In genomic region chr1:145957443-145958319, GRCh38 we compare ENCODE assay signal across 1 cellular context.
TF ChIP-seq lines count a peak whose summit lies in the region.

Gene LIX1L, minus strand, starts transcription at chr1:145958017. Its CDS starts 90 bp downstream, at chr1:145957927.

TF ChIP-seq in HepG2, 621 proteins besides CTCF, POLR2A, EP300 and RAD21 (continued from another document and continues in another):
- TF ChIP-seq ZBTB44 (CRISPR knock-in tag; IDR thresholded peaks at IDR 0.05) (no peak), BHLHE40 (IDR thresholded peaks at IDR 0.05; ENCODE audit: low read length) (no peak), TRAFD1 (CRISPR knock-in tag; IDR thresholded peaks at IDR 0.05; ENCODE audit: borderline replicate concordance) (no peak), AHDC1 (CRISPR knock-in tag; IDR thresholded peaks at IDR 0.05; ENCODE audit: borderline replicate concordance) (no peak), ZFP90 (CRISPR knock-in tag; IDR thresholded peaks at IDR 0.05; ENCODE audit: borderline replicate concordance) (no peak), SOX6 (IDR thresholded peaks at IDR 0.05) (no peak), SOX6 (CRISPR knock-in tag; IDR thresholded peaks at IDR 0.05) (no peak; the same call in 1 of the 2 replicates), SMAD3 (CRISPR knock-in tag; IDR thresholded peaks at IDR 0.05) (no peak), RFX3 (CRISPR knock-in tag; IDR thresholded peaks at IDR 0.05) (no peak), ZNF446 (CRISPR knock-in tag; IDR thresholded peaks at IDR 0.05) (no peak), ERF (CRISPR knock-in tag; IDR thresholded peaks at IDR 0.05) (0 out of 2 replicates have a peak, but pooled peaks have one; percentile 56), SALL2 (CRISPR knock-in tag; IDR thresholded peaks at IDR 0.05) (peak; percentile 71; the same call in 1 of the 2 replicates), SMARCE1 (IDR thresholded peaks at IDR 0.05; ENCODE audit: borderline replicate concordance) (no peak), KLF11 (CRISPR knock-in tag; IDR thresholded peaks at IDR 0.05) (no peak), ZNF609 (CRISPR knock-in tag; IDR thresholded peaks at IDR 0.05; ENCODE audit: borderline replicate concordance) (no peak), RFX5 (IDR thresholded peaks at IDR 0.05; ENCODE audit: low read depth, low read length) (no peak), ELK4 (CRISPR knock-in tag; IDR thresholded peaks at IDR 0.05; ENCODE audit: borderline replicate concordance) (0 out of 2 replicates have a peak, but pooled peaks have one; percentile 16), ZNF576 (CRISPR knock-in tag; IDR thresholded peaks at IDR 0.05) (no peak), RBM22 (optimal IDR thresholded peaks at IDR 0.05; ENCODE audit: low read length) (no peak), CSRNP1 (CRISPR knock-in tag; IDR thresholded peaks at IDR 0.05) (peak; percentile 51; the same call in 1 of the 2 replicates), ZNF746 (CRISPR knock-in tag; IDR thresholded peaks at IDR 0.05) (no peak), ZNF672 (CRISPR knock-in tag; IDR thresholded peaks at IDR 0.05) (no peak), ZNF740 (CRISPR knock-in tag; IDR thresholded peaks at IDR 0.05) (no peak), ISL2 (CRISPR knock-in tag; IDR thresholded peaks at IDR 0.05) (no peak), ZNF574 (CRISPR knock-in tag; IDR thresholded peaks at IDR 0.05) (peak; percentile 63), ZNF879 (CRISPR knock-in tag; IDR thresholded peaks at IDR 0.05) (0 out of 2 replicates have a peak, but pooled peaks have one; percentile 39), ZBTB1 (CRISPR knock-in tag; IDR thresholded peaks at IDR 0.05; ENCODE audit: borderline replicate concordance) (no peak), KLF16 (CRISPR knock-in tag; IDR thresholded peaks at IDR 0.05) (peak in 1 of 2 experiments; percentile 76; a peak in 2 of 4 replicates), ZNF510 (CRISPR knock-in tag; IDR thresholded peaks at IDR 0.05; ENCODE audit: low read depth) (no peak), SMYD3 (CRISPR knock-in tag; IDR thresholded peaks at IDR 0.05) (no peak), ZNF710 (CRISPR knock-in tag; IDR thresholded peaks at IDR 0.05; ENCODE audit: borderline replicate concordance) (peak; percentile 18; the same call in 1 of the 2 replicates), RXRB (CRISPR knock-in tag; IDR thresholded peaks at IDR 0.05; ENCODE audit: borderline replicate concordance) (no peak), ZBTB7A (CRISPR knock-in tag; IDR thresholded peaks at IDR 0.05) (no peak), MIXL1 (CRISPR knock-in tag; IDR thresholded peaks at IDR 0.05) (no peak)
